ENCODE assay signal across 10 cellular contexts in genomic region chr11:128496249-128496648, GRCh38.
DNase-seq lines count a peak whose midpoint lies in the region; ATAC-seq and TF ChIP-seq lines count a peak whose summit lies in the region.
"Had no signal": no experiment of that assay in that cellular context is flagged by ENCODE, and none has a peak within 500 bp of the region (broad histone marks: within the 10 kb centered on the region; RNA-seq: fewer than 3 reads in every experiment).

No MANE protein-coding gene starts in this region.

- H3K27ac ChIP-seq in PC-9 (peak overlapping the region; percentile 99), esophagus muscularis mucosa (replicated peaks in 1 of 4) (peak overlapping the region; percentile 75 to 79 (median 76)), parathyroid adenoma (no peak overlapping the region)

- H3K36me3 ChIP-seq in GM06990 (ENCODE audit: control insufficient read depth, insufficient read depth, low read length) = peaks cover 2% of the 10 kb centered on the region; the same call in 1 of the 2 replicates
- peaks cover 3% of the 10 kb centered on the region; the same call in 1 of the 2 replicates for H3K36me3 ChIP-seq in PC-9 (ENCODE audit: low read depth)
- no peaks in the 10 kb centered on the region for H3K36me3 ChIP-seq in esophagus muscularis mucosa
- no peaks in the 10 kb centered on the region for H3K36me3 ChIP-seq in parathyroid adenoma (ENCODE audit: control insufficient read depth, insufficient read depth, low read length)

- peaks cover 51% of the 10 kb centered on the region for H3F3A ChIP-seq in PC-9 (ENCODE audit: insufficient read depth, low read depth)

- H3K4me1 ChIP-seq in PC-9 (replicated peaks; ENCODE audit: insufficient read depth) = peaks cover 78% of the 10 kb centered on the region
- peaks cover 86 to 100% (median 91%) of the 10 kb centered on the region in 4 donors for H3K4me1 ChIP-seq in esophagus muscularis mucosa
- peaks cover 4% of the 10 kb centered on the region for H3K4me1 ChIP-seq in parathyroid adenoma

- no peak for TF ChIP-seq EP300 in esophagus muscularis mucosa (IDR thresholded peaks at IDR 0.05)

- no peaks in the 10 kb centered on the region for H4K20me1 ChIP-seq in PC-9 (ENCODE audit: insufficient read depth)

- H3K9me3 ChIP-seq in PC-9 (ENCODE audit: insufficient read depth, low read depth) (no peaks in the 10 kb centered on the region), esophagus muscularis mucosa (no peaks in the 10 kb centered on the region), parathyroid adenoma (ENCODE audit: control insufficient read depth, low read length) (no peaks in the 10 kb centered on the region)

- H3K4me2 ChIP-seq in PC-9 (peak overlapping the region; percentile 99), parathyroid adenoma (ENCODE audit: low read length) (peak overlapping the region; percentile 47)

- ATAC-seq in GM21529 (IDR thresholded peaks at IDR 0.05; ENCODE audit: unreplicated experiment) (no peak), GM19455 (IDR thresholded peaks at IDR 0.05; ENCODE audit: unreplicated experiment) (no peak)

- H3K9ac ChIP-seq in parathyroid adenoma = no peak overlapping the region

- H3K79me2 ChIP-seq in PC-9 (ENCODE audit: low read depth) (peaks cover 74% of the 10 kb centered on the region), parathyroid adenoma (no peaks in the 10 kb centered on the region)

- CTCF ChIA-PET in PC-9 (lab: Charles Lee) = no interaction called here

- TF ChIP-seq CTCF in GM06990 (IDR thresholded peaks at IDR 0.05; ENCODE audit: insufficient read depth, low read length, poor library complexity, severe bottlenecking) (no peak), PC-9 (conservative IDR thresholded peaks at IDR 0.05) (no peak), esophagus muscularis mucosa (IDR thresholded peaks at IDR 0.05) (no peak), parathyroid adenoma (IDR thresholded peaks at IDR 0.05) (no peak)

- DNase-seq in GM06990 (ENCODE audit: extremely low read depth, insufficient read length) = no peak
- DNase-seq in PC-9 = no peak
- no peak for DNase-seq in esophagus muscularis mucosa (ENCODE audit: extremely low spot score)
- DNase-seq in hypothalamus (lab: John Stamatoyannopoulos, UW) = no peak
- no peak for DNase-seq in iPS-NIHi7 (ENCODE audit: extremely low spot score)
- DNase-seq: activated CD4-positive, alpha-beta T cell treated with anti-CD3 and anti-CD28 coated beads for 4 hours; posterior cingulate gyrus had no signal

- H2AFZ ChIP-seq in PC-9 (no peak overlapping the region), parathyroid adenoma (no peak overlapping the region)

- peak overlapping the region; percentile 33 for H3K4me3 ChIP-seq in GM06990 (replicated peaks; ENCODE audit: low read depth, low read length)
- peak overlapping the region; percentile 48; the same call in 1 of the 2 replicates for H3K4me3 ChIP-seq in PC-9
- H3K4me3 ChIP-seq in esophagus muscularis mucosa = no peak overlapping the region
- no peak overlapping the region for H3K4me3 ChIP-seq in parathyroid adenoma (ENCODE audit: low read depth, low read length)

- intact Hi-C loops in PC-9 (cut with micrococcal nuclease; ENCODE audit: unreplicated experiment) = loop anchor here (1.0 to 10.0 kb wide), 5 partner anchors 28 to 335 kb away; no protein-coding TSS in a partner anchor
- intact Hi-C loops in esophagus muscularis mucosa (cut with DNase I) = no loop called here

- TSS peak; percentile 33 for BruUV-seq in PC-9 (replicated peaks; lab: Mats Ljungman, UMichigan)

- 56% methylated on average over 3 of the region's 3 CpGs for WGBS in esophagus muscularis mucosa

- no peak for TF ChIP-seq POLR2A in esophagus muscularis mucosa (IDR thresholded peaks at IDR 0.05; ENCODE audit: low read depth)

- POLR2A ChIA-PET in PC-9 (lab: Charles Lee; ENCODE audit: unreplicated experiment) = no interaction called here

- H3K27me3 ChIP-seq in GM06990 (replicated peaks; ENCODE audit: control insufficient read depth, insufficient read depth, low read length) (no peaks in the 10 kb centered on the region), PC-9 (ENCODE audit: insufficient read depth, low read depth) (no peaks in the 10 kb centered on the region), esophagus muscularis mucosa (no peaks in the 10 kb centered on the region), parathyroid adenoma (ENCODE audit: control insufficient read depth, insufficient read depth, low read length) (no peaks in the 10 kb centered on the region)

- H3K9me2 ChIP-seq in PC-9 (ENCODE audit: insufficient read depth) = no peaks in the 10 kb centered on the region

Comparison
In these comparisons a context has a peak if more than half of its experiments do, and no peak if none do; other contexts are left out.
1. H3K4me3 ChIP-seq: peak in GM06990 (single experiment) and PC-9 (single experiment); none in esophagus muscularis mucosa (0 of 4) and parathyroid adenoma (single experiment).